Comparison of ENCODE assay signal across 1 cellular context in genomic region chrX:48919360-48919821, GRCh38.
TF ChIP-seq lines count a peak whose summit lies in the region.

No MANE protein-coding gene starts in this region.

TF ChIP-seq in K562, 482 proteins besides CTCF, POLR2A, EP300 and RAD21:
- TF ChIP-seq TCFL5 (CRISPR knock-in tag; conservative IDR thresholded peaks at IDR 0.05), result no peak
- TF ChIP-seq RBBP5 (IDR thresholded peaks at IDR 0.05; ENCODE audit: borderline replicate concordance, insufficient read depth, low read length, poor library complexity, severe bottlenecking), result peak; percentile 23
- TF ChIP-seq MXI1 (IDR thresholded peaks at IDR 0.05; ENCODE audit: low read depth, low read length), result 0 out of 2 replicates have a peak, but pooled peaks have one; percentile 5
- no peak for TF ChIP-seq MBD1 (CRISPR knock-in tag; IDR thresholded peaks at IDR 0.05)
- TF ChIP-seq SIX5 (IDR thresholded peaks at IDR 0.05; ENCODE audit: borderline replicate concordance in 1 of 2, insufficient read depth in 1 of 2, low read depth in 1 of 2, low read length in 2 of 2), result no peak
- no peak for TF ChIP-seq HNRNPH1 (optimal IDR thresholded peaks at IDR 0.05; ENCODE audit: low read depth, low read length)
- TF ChIP-seq NEUROD1 (IDR thresholded peaks at IDR 0.05; ENCODE audit: borderline replicate concordance, low read depth, low read length, partially characterized antibody), result no peak
- no peak for TF ChIP-seq FUS (optimal IDR thresholded peaks at IDR 0.05; ENCODE audit: low read depth, low read length)
- TF ChIP-seq PREB (CRISPR knock-in tag; IDR thresholded peaks at IDR 0.05), result no peak
- no peak for TF ChIP-seq MCM2 (IDR thresholded peaks at IDR 0.05; ENCODE audit: low read depth)
- TF ChIP-seq FOXJ3 (CRISPR knock-in tag; IDR thresholded peaks at IDR 0.05), result no peak
- TF ChIP-seq ZNF449 (CRISPR knock-in tag; IDR thresholded peaks at IDR 0.05), result no peak
- no peak for TF ChIP-seq PHF20 (IDR thresholded peaks at IDR 0.05; ENCODE audit: partially characterized antibody)
- TF ChIP-seq ARID1B (IDR thresholded peaks at IDR 0.05), result no peak
- 0 out of 2 replicates have a peak, but pooled peaks have one; percentile 10 for TF ChIP-seq SOX6 (IDR thresholded peaks at IDR 0.05)
- no peak for TF ChIP-seq GATA2 (CRISPR knock-in tag; IDR thresholded peaks at IDR 0.05)
- no peak for TF ChIP-seq EP400 (IDR thresholded peaks at IDR 0.05)
- TF ChIP-seq TEAD1 (CRISPR knock-in tag; IDR thresholded peaks at IDR 0.05), result no peak
- no peak for TF ChIP-seq ZNF507 (tag; conservative IDR thresholded peaks at IDR 0.05)
- no peak for TF ChIP-seq ARNT (IDR thresholded peaks at IDR 0.05)
- TF ChIP-seq TEAD2 (tag; IDR thresholded peaks at IDR 0.05), result 0 out of 2 replicates have a peak, but pooled peaks have one; percentile 13
- TF ChIP-seq CEBPG (CRISPR knock-in tag; IDR thresholded peaks at IDR 0.05), result no peak
- TF ChIP-seq CEBPG (tag; conservative IDR thresholded peaks at IDR 0.05 in 1 of 2, IDR thresholded peaks at IDR 0.05 in 1 of 2), result no peak
- no peak for TF ChIP-seq ZNF766 (CRISPR knock-in tag; conservative IDR thresholded peaks at IDR 0.05)
- TF ChIP-seq HDAC3 (IDR thresholded peaks at IDR 0.05; ENCODE audit: borderline replicate concordance, partially characterized antibody), result no peak
- no peak for TF ChIP-seq ETS1 (conservative IDR thresholded peaks at IDR 0.05; ENCODE audit: control insufficient read depth, low read depth, low read length)
- no peak for TF ChIP-seq ZEB2 (IDR thresholded peaks at IDR 0.05)
- no peak for TF ChIP-seq ZNF324 (CRISPR knock-in tag; IDR thresholded peaks at IDR 0.05)
- no peak for TF ChIP-seq NR4A1 (CRISPR knock-in tag; IDR thresholded peaks at IDR 0.05)
- TF ChIP-seq NR4A1 (tag; IDR thresholded peaks at IDR 0.05), result no peak
- TF ChIP-seq ZNF77 (CRISPR knock-in tag; IDR thresholded peaks at IDR 0.05), result no peak
- no peak for TF ChIP-seq ZNF445 (CRISPR knock-in tag; IDR thresholded peaks at IDR 0.05; ENCODE audit: low read depth)
- TF ChIP-seq ATF3 (IDR thresholded peaks at IDR 0.05), result no peak
- TF ChIP-seq ATF3 (CRISPR knock-in tag; conservative IDR thresholded peaks at IDR 0.05), result no peak
- no peak for TF ChIP-seq NFRKB (IDR thresholded peaks at IDR 0.05; ENCODE audit: low read depth)
- no peak for TF ChIP-seq RBFOX2 (IDR thresholded peaks at IDR 0.05; ENCODE audit: low read depth, low read length)
